Comparison of ENCODE assay signal across 8 cellular contexts in the genomic region with DNA sequence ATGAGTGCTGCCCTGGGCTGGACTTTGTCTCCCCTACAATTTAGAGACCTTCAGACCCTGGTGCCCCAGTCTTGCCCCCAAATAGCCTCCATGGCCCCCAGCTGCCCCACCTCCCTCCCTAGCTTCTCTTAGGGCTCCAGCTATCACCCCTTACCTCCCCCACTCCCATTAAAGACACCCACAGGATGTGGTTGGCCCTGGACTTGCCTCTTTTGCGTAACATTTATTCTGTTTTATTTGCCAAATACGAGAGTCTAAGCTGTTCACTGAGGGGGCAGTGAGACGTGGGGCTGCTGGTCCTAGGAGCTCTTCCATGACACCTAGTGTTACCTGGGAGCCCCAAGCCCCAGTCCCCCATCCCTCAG. TPM values are rescaled to one million over a fixed set of nuclear protein-coding genes. Genes with fewer than 3 reads are reported as not detected.
DNase-seq lines count a peak whose midpoint lies in the region; ATAC-seq, FAIRE-seq and TF ChIP-seq lines count a peak whose summit lies in the region.

No MANE protein-coding gene starts in this region.

- peaks cover 25% of the 10 kb centered on the region for H3K36me3 Mint-ChIP-seq in WTC11

- peaks cover 56 to 94% (median 82%) of the 10 kb centered on the region in 6 donors for H3K4me1 ChIP-seq in spleen

- TF ChIP-seq CTCF in WTC11 (IDR thresholded peaks at IDR 0.05) (no peak), fibroblast of pulmonary artery (IDR thresholded peaks at IDR 0.05; ENCODE audit: low read length, missing control alignments) (no peak), spleen (IDR thresholded peaks at IDR 0.05 in 8 of 11, conservative IDR thresholded peaks at IDR 0.05 in 3 of 11) (no peak)

- CTCF ChIA-PET in WTC11 (lab: Charles Lee) = interaction anchor here (0.7 to 6.4 kb wide), 7 partner anchors 8 to 124 kb away, joined by 3 to 109 read pairs (median 5); a partner anchor contains a TSS

- H3K27me3 Mint-ChIP-seq in WTC11 (ENCODE audit: low read depth) = peaks cover 2% of the 10 kb centered on the region

- H3K4me3 Mint-ChIP-seq in WTC11 = no peak overlapping the region

- TF ChIP-seq POLR2A in spleen (IDR thresholded peaks at IDR 0.05) (no peak), GM12891 (IDR thresholded peaks at IDR 0.05; ENCODE audit: low read depth, low read length) (no peak)

- H3K27me3 ChIP-seq in spleen (replicated peaks in 1 of 7) = no peaks in the 10 kb centered on the region

- POLR2A ChIA-PET in WTC11 (lab: Charles Lee) = interaction anchor here (0.6 to 1.9 kb wide), 2 partner anchors 8 to 15 kb away, joined by 7 to 8 read pairs; no protein-coding TSS in a partner anchor

- H3K27ac ChIP-seq in spleen = peak overlapping the region; percentile 76 to 98 (median 94)

- WGBS in spleen, 5 donors = 2 to 14% (median 7%) methylated on average over 3 of the region's 3 CpGs

- ATAC-seq in WTC11 (no peak), HG02759 (IDR thresholded peaks at IDR 0.05; ENCODE audit: unreplicated experiment) (no peak), GM18870 (IDR thresholded peaks at IDR 0.05; ENCODE audit: unreplicated experiment) (no peak)

- H3K4me1 Mint-ChIP-seq in WTC11 = peaks cover 36% of the 10 kb centered on the region

- peaks cover 3 to 81% (median 52%) of the 10 kb centered on the region in 6 donors for H3K36me3 ChIP-seq in spleen

- H3K27ac Mint-ChIP-seq in WTC11 = peak overlapping the region; percentile 65; the same call in 1 of the 2 replicates

- FAIRE-seq in GM12891 (lab: Jason Lieb, UNC) = no peak

- intact Hi-C loops in spleen (cut with DNase I; ENCODE audit: low total_unique reads) = no loop called here

- peak; percentile 44 to 48 for DNase-seq in activated CD4-positive, alpha-beta T cell treated with anti-CD3 and anti-CD28 coated beads for 4 hours
- DNase-seq in activated CD4-positive, alpha-beta T cell treated with anti-CD3 and anti-CD28 coated beads for 1 hour = no peak
- DNase-seq in WTC11 (ENCODE audit: low spot score) = no peak
- DNase-seq in fibroblast of pulmonary artery (ENCODE audit: low read depth) = peak; percentile 55
- DNase-seq in spleen = no peak
- DNase-seq in GM12891 (ENCODE audit: insufficient read length, low spot score) = no peak

- H3K4me3 ChIP-seq in fibroblast of pulmonary artery (replicated peaks; ENCODE audit: low read depth, low read length) = peak overlapping the region; percentile 80
- H3K4me3 ChIP-seq in spleen = peak overlapping the region; percentile 27 to 97 (median 84)

- H3K9me3 Mint-ChIP-seq in WTC11 = no peaks in the 10 kb centered on the region

- no peaks in the 10 kb centered on the region for H3K9me3 ChIP-seq in spleen

TF ChIP-seq in WTC11, 78 proteins besides CTCF, POLR2A, EP300 and RAD21 (continues in another document):
- TF ChIP-seq ZNF232 (CRISPR knock-in tag; IDR thresholded peaks at IDR 0.05) (no peak), SMAD3 (CRISPR knock-in tag; IDR thresholded peaks at IDR 0.05; ENCODE audit: borderline replicate concordance) (no peak), NR1H2 (CRISPR knock-in tag; IDR thresholded peaks at IDR 0.05) (no peak), ZNF219 (CRISPR knock-in tag; IDR thresholded peaks at IDR 0.05; ENCODE audit: borderline replicate concordance) (no peak), TP53 (CRISPR knock-in tag; IDR thresholded peaks at IDR 0.05) (no peak), ETV6 (CRISPR knock-in tag; IDR thresholded peaks at IDR 0.05) (no peak)
- TF ChIP-seq, protein P1, sequence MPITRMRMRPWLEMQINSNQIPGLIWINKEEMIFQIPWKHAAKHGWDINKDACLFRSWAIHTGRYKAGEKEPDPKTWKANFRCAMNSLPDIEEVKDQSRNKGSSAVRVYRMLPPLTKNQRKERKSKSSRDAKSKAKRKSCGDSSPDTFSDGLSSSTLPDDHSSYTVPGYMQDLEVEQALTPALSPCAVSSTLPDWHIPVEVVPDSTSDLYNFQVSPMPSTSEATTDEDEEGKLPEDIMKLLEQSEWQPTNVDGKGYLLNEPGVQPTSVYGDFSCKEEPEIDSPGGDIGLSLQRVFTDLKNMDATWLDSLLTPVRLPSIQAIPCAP (CRISPR knock-in tag; IDR thresholded peaks at IDR 0.05) = no peak
- TF ChIP-seq, protein P2, sequence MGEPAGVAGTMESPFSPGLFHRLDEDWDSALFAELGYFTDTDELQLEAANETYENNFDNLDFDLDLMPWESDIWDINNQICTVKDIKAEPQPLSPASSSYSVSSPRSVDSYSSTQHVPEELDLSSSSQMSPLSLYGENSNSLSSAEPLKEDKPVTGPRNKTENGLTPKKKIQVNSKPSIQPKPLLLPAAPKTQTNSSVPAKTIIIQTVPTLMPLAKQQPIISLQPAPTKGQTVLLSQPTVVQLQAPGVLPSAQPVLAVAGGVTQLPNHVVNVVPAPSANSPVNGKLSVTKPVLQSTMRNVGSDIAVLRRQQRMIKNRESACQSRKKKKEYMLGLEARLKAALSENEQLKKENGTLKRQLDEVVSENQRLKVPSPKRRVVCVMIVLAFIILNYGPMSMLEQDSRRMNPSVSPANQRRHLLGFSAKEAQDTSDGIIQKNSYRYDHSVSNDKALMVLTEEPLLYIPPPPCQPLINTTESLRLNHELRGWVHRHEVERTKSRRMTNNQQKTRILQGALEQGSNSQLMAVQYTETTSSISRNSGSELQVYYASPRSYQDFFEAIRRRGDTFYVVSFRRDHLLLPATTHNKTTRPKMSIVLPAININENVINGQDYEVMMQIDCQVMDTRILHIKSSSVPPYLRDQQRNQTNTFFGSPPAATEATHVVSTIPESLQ (CRISPR knock-in tag; IDR thresholded peaks at IDR 0.05) = no peak
- TF ChIP-seq, protein P3, sequence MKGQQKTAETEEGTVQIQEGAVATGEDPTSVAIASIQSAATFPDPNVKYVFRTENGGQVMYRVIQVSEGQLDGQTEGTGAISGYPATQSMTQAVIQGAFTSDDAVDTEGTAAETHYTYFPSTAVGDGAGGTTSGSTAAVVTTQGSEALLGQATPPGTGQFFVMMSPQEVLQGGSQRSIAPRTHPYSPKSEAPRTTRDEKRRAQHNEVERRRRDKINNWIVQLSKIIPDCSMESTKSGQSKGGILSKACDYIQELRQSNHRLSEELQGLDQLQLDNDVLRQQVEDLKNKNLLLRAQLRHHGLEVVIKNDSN (CRISPR knock-in tag; IDR thresholded peaks at IDR 0.05) = no peak

TF ChIP-seq in GM12891, 5 proteins besides CTCF, POLR2A, EP300 and RAD21:
- no peak; the same call in 1 of the 2 replicates for TF ChIP-seq POU2F2 (IDR thresholded peaks at IDR 0.05; ENCODE audit: low read depth, low read length)
- no peak for TF ChIP-seq SPI1 (IDR thresholded peaks at IDR 0.05; ENCODE audit: low read depth, low read length)
- TF ChIP-seq POLR2AphosphoS5 (IDR thresholded peaks at IDR 0.05; ENCODE audit: low read depth, low read length) = no peak
- no peak for TF ChIP-seq TAF1 (IDR thresholded peaks at IDR 0.05; ENCODE audit: low read depth, low read length)
- no peak for TF ChIP-seq PAX5 (IDR thresholded peaks at IDR 0.05; ENCODE audit: insufficient read depth, low read length, severe bottlenecking)

RNA-seq across cellular contexts. Expression of a gene that starts 4.5 kb away (rescaled TPM):
- 8.4 to 10.9 TPM (median 9.6 TPM) in 3 replicates for total RNA-seq in WTC11 (2021)
- total RNA-seq in spleen = 10 to 100 TPM; 18.0 to 33.1 (median 21.3) TPM
- 10 to 100 TPM in 2 of 3 donors, 1 to 10 TPM in 1; 9.7 to 12.8 (median 11.3) TPM for polyA plus RNA-seq in spleen
- 16.7 TPM for polyA plus RNA-seq in GM12891 (2012; ENCODE audit: low read depth, missing spikeins)

RNA-seq across cellular contexts. Expression of a gene that starts 35.7 kb away (rescaled TPM):
- total RNA-seq in WTC11 (2021) = 37.4 to 41.3 TPM (median 41.0 TPM) in 3 replicates
- total RNA-seq in spleen = 10 to 100 TPM; 39.5 to 69.0 (median 51.1) TPM
- polyA plus RNA-seq in spleen = 10 to 100 TPM; 56.5 to 59.8 (median 57.7) TPM
- 36.4 TPM for polyA plus RNA-seq in GM12891 (2012; ENCODE audit: low read depth, missing spikeins)

Comparison
In these comparisons a context has a peak if more than half of its experiments do, and no peak if none do; other contexts are left out.
1. DNase-seq: peak in activated CD4-positive, alpha-beta T cell treated with anti-CD3 and anti-CD28 coated beads for 4 hours (2 of 2) and fibroblast of pulmonary artery (single experiment); none in activated CD4-positive, alpha-beta T cell treated with anti-CD3 and anti-CD28 coated beads for 1 hour (single experiment), WTC11 (single experiment), spleen (single experiment) and GM12891 (single experiment).